In genomic region chr14:64501326-64502171, GRCh38 we compare ENCODE assay signal across 8 cellular contexts. TPM values are rescaled to one million over a fixed set of nuclear protein-coding genes. Genes with fewer than 3 reads are reported as not detected.
DNase-seq lines count a peak whose midpoint lies in the region; ATAC-seq and TF ChIP-seq lines count a peak whose summit lies in the region.

No MANE protein-coding gene starts in this region.

- H3K4me3 ChIP-seq in PC-9 (peak overlapping the region; percentile 61), lung (no peak overlapping the region), upper lobe of left lung (peak overlapping the region in 2 of 4 donors; percentile 58 to 72)

- CTCF ChIA-PET in PC-9 (lab: Charles Lee): interaction anchor here (0.6 to 0.8 kb wide), 2 partner anchors 9 to 55 kb away, joined by 5 to 6 read pairs; no protein-coding TSS in a partner anchor

- H3K79me2 ChIP-seq in PC-9 (ENCODE audit: low read depth): peaks cover 64% of the 10 kb centered on the region

- H3K9me3 ChIP-seq in PC-9 (ENCODE audit: insufficient read depth, low read depth): no peaks in the 10 kb centered on the region
- no peaks in the 10 kb centered on the region for H3K9me3 ChIP-seq in lung (ENCODE audit: control insufficient read depth in 2 of 2, insufficient read depth in 1 of 2, low read length in 1 of 2)
- H3K9me3 ChIP-seq in upper lobe of left lung: no peaks in the 10 kb centered on the region

- peaks cover 39% of the 10 kb centered on the region for H3F3A ChIP-seq in PC-9 (ENCODE audit: insufficient read depth, low read depth)

- peak overlapping the region; percentile 91 for H3K4me3 Mint-ChIP-seq in central memory CD8-positive, alpha-beta T cell

- POLR2A ChIA-PET in PC-9 (lab: Charles Lee; ENCODE audit: unreplicated experiment): interaction anchor here (0.6 kb wide), 2 partner anchors 54 to 182 kb away, joined by 3 read pairs; no protein-coding TSS in a partner anchor

- no peaks in the 10 kb centered on the region for H3K9me3 Mint-ChIP-seq in central memory CD8-positive, alpha-beta T cell

- peak; percentile 40; the same call in 1 of the 2 replicates for TF ChIP-seq CTCF in PC-9 (conservative IDR thresholded peaks at IDR 0.05)
- TF ChIP-seq CTCF in lung (IDR thresholded peaks at IDR 0.05; ENCODE audit: control extremely low read depth, extremely low read depth): no peak
- peak in 1 of 6 experiments; percentile 18 for TF ChIP-seq CTCF in upper lobe of left lung (IDR thresholded peaks at IDR 0.05)

- H3K27me3 Mint-ChIP-seq in central memory CD8-positive, alpha-beta T cell: no peaks in the 10 kb centered on the region

- H3K9me2 ChIP-seq in PC-9 (ENCODE audit: insufficient read depth): no peaks in the 10 kb centered on the region

- peaks cover 52% of the 10 kb centered on the region for H3K36me3 Mint-ChIP-seq in central memory CD8-positive, alpha-beta T cell (ENCODE audit: insufficient read depth)

- H3K4me1 ChIP-seq in PC-9 (replicated peaks; ENCODE audit: insufficient read depth): peaks cover 34% of the 10 kb centered on the region
- H3K4me1 ChIP-seq in lung (ENCODE audit: control insufficient read depth in 2 of 2, insufficient read depth in 2 of 2, low read length in 2 of 2): peaks cover 7 to 17% of the 10 kb centered on the region in 2 donors
- peaks cover 30 to 51% (median 35%) of the 10 kb centered on the region in 4 donors for H3K4me1 ChIP-seq in upper lobe of left lung

- intact Hi-C loops in PC-9 (cut with micrococcal nuclease; ENCODE audit: unreplicated experiment): loop anchor here (5.0 to 10.0 kb wide), 3 partner anchors 203 to 471 kb away; partner anchors contain the start of genes CHURC1, PLEKHG3 and RAB15

- H4K20me1 ChIP-seq in PC-9 (ENCODE audit: insufficient read depth): peaks cover 5% of the 10 kb centered on the region; the same call in 1 of the 2 replicates

- H3K27me3 ChIP-seq in PC-9 (ENCODE audit: insufficient read depth, low read depth) (no peaks in the 10 kb centered on the region), lung (ENCODE audit: control insufficient read depth, insufficient read depth) (no peaks in the 10 kb centered on the region), upper lobe of left lung (no peaks in the 10 kb centered on the region)

- 38 to 41% methylated on average over 8 of the region's 8 CpGs for WGBS in lung, 2 donors
- WGBS in upper lobe of left lung, 2 donors: 39 to 54% methylated on average over 7 to 8 of the region's 8 CpGs

- H3K27ac Mint-ChIP-seq in central memory CD8-positive, alpha-beta T cell (ENCODE audit: low read depth): peak overlapping the region; percentile 98

- peak; percentile 8 for DNase-seq in activated CD4-positive, alpha-beta T cell treated with anti-CD3 and anti-CD28 coated beads for 48 hours
- DNase-seq in activated CD4-positive, alpha-beta T cell treated with anti-CD3 and anti-CD28 coated beads, Interleukin-2, amount 50 U/mL, for 1 hour: no peak
- DNase-seq in PC-9 (peak; percentile 57 to 87), lung (ENCODE audit: low spot score) (peak; percentile 56), upper lobe of left lung (peak in 1 of 2 donors; percentile 76), medulla oblongata (ENCODE audit: extremely low spot score) (no peak)
- no peak for DNase-seq in central memory CD8-positive, alpha-beta T cell (ENCODE audit: low spot score in 2 of 2)

- TF ChIP-seq POLR2A in upper lobe of left lung (IDR thresholded peaks at IDR 0.05): peak in 2 of 4 donors; percentile 52 to 54

- H3K27ac ChIP-seq in PC-9: peak overlapping the region; percentile 93
- H3K27ac ChIP-seq in lung (ENCODE audit: low read depth in 1 of 2, low read length in 1 of 2): peak overlapping the region; percentile 88 to 99
- H3K27ac ChIP-seq in upper lobe of left lung: peak overlapping the region; percentile 95 to 100 (median 100)

- peaks cover 57% of the 10 kb centered on the region for H3K4me1 Mint-ChIP-seq in central memory CD8-positive, alpha-beta T cell

- BruUV-seq in PC-9 (replicated peaks; lab: Mats Ljungman, UMichigan): no TSS peak

- peak overlapping the region; percentile 93 for H2AFZ ChIP-seq in PC-9

- TF ChIP-seq EP300 in upper lobe of left lung (IDR thresholded peaks at IDR 0.05): no peak

- H3K36me3 ChIP-seq in PC-9 (ENCODE audit: low read depth) (0 out of 2 replicates have a peak, but pooled peaks cover 5% of the 10 kb centered on the region), lung (ENCODE audit: control insufficient read depth in 2 of 2, insufficient read depth in 2 of 2, low read length in 2 of 2) (peaks cover 0 to 1% of the 10 kb centered on the region in 2 donors), upper lobe of left lung (peaks cover 0 to 3% (median 0%) of the 10 kb centered on the region in 4 donors)

- no peak for ATAC-seq in central memory CD8-positive, alpha-beta T cell (replicated peaks; ENCODE audit: extremely low read depth, poor library complexity, severe bottlenecking)
- ATAC-seq in lung (ENCODE audit: insufficient read depth, low FRiP score) (no peak), upper lobe of left lung (ENCODE audit: low FRiP score in 2 of 2) (peak in 1 of 2 donors; percentile 17), HG03196 (IDR thresholded peaks at IDR 0.05; ENCODE audit: unreplicated experiment) (no peak)

- H3K4me2 ChIP-seq in PC-9: peak overlapping the region; percentile 82

RNA-seq across cellular contexts. Expression of gene ZBTB25, which starts 2.1 kb away (rescaled TPM):
- total RNA-seq in PC-9 (2021) (18.6 and 22.9 TPM in 2 replicates), lung (10 to 100 TPM; 14.0 to 15.4 TPM), upper lobe of left lung (10 to 100 TPM in 3 of 6 donors, 1 to 10 TPM in 3; 5.9 to 31.4 (median 10.3) TPM)
- polyA plus RNA-seq in lung: 1 to 10 TPM; 4.0 to 4.5 TPM

RNA-seq across cellular contexts. Expression of gene ZBTB1, which starts 3.0 kb away (rescaled TPM):
- total RNA-seq in PC-9 (2021) (55.4 and 57.2 TPM in 2 replicates), lung (10 to 100 TPM; 33.5 to 65.5 TPM), upper lobe of left lung (10 to 100 TPM; 34.3 to 74.0 (median 43.2) TPM)
- 10 to 100 TPM; 13.4 to 16.4 TPM for polyA plus RNA-seq in lung

RNA-seq across cellular contexts. Expression of gene AKAP5, which starts 36.2 kb away (rescaled TPM):
- total RNA-seq in PC-9 (2021) (0.60 and 0.72 TPM in 2 replicates), lung (1 to 10 TPM; 1.7 to 1.8 TPM), upper lobe of left lung (1 to 10 TPM; 1.0 to 5.4 (median 2.5) TPM)
- under 1 TPM; 0.15 to 0.63 TPM for polyA plus RNA-seq in lung

RNA-seq across cellular contexts. Expression of gene HSPA2, which starts 39.0 kb away (rescaled TPM):
- total RNA-seq in PC-9 (2021) (11.0 and 14.3 TPM in 2 replicates), lung (10 to 100 TPM; 11.5 to 20.5 TPM), upper lobe of left lung (10 to 100 TPM in 4 of 6 donors, 1 to 10 TPM in 2; 4.8 to 25.7 (median 12.1) TPM)
- 10 to 100 TPM in 1 of 2 donors, 1 to 10 TPM in 1; 6.9 to 11.3 TPM for polyA plus RNA-seq in lung

RNA-seq across cellular contexts. Expression of gene PPP1R36, which starts 48.2 kb away (rescaled TPM):
- total RNA-seq in PC-9 (2021): 0.35 TPM in 1 of 2 replicates, not detected in the other
- 1 to 10 TPM; 2.3 to 3.1 TPM for total RNA-seq in lung
- polyA plus RNA-seq in lung: 1 to 10 TPM; 1.2 to 1.6 TPM
- 1 to 10 TPM in 3 of 6 donors, under 1 TPM in 2, not detected in 1; 0.54 to 2.9 (median 1.4) TPM for total RNA-seq in upper lobe of left lung

Comparison
In these comparisons a context has a peak if more than half of its experiments do, and no peak if none do; other contexts are left out.
1. DNase-seq: peak in activated CD4-positive, alpha-beta T cell treated with anti-CD3 and anti-CD28 coated beads for 48 hours (single experiment), PC-9 (2 of 2) and lung (single experiment); none in activated CD4-positive, alpha-beta T cell treated with anti-CD3 and anti-CD28 coated beads, Interleukin-2, amount 50 U/mL, for 1 hour (single experiment), central memory CD8-positive, alpha-beta T cell (0 of 2) and medulla oblongata (single experiment).
2. Peak in every context shown above with its lines, with median percentiles within 50 percentile points of each other: H3K27ac ChIP-seq.